ENCODE assay signal across 8 cellular contexts in the genomic region with DNA sequence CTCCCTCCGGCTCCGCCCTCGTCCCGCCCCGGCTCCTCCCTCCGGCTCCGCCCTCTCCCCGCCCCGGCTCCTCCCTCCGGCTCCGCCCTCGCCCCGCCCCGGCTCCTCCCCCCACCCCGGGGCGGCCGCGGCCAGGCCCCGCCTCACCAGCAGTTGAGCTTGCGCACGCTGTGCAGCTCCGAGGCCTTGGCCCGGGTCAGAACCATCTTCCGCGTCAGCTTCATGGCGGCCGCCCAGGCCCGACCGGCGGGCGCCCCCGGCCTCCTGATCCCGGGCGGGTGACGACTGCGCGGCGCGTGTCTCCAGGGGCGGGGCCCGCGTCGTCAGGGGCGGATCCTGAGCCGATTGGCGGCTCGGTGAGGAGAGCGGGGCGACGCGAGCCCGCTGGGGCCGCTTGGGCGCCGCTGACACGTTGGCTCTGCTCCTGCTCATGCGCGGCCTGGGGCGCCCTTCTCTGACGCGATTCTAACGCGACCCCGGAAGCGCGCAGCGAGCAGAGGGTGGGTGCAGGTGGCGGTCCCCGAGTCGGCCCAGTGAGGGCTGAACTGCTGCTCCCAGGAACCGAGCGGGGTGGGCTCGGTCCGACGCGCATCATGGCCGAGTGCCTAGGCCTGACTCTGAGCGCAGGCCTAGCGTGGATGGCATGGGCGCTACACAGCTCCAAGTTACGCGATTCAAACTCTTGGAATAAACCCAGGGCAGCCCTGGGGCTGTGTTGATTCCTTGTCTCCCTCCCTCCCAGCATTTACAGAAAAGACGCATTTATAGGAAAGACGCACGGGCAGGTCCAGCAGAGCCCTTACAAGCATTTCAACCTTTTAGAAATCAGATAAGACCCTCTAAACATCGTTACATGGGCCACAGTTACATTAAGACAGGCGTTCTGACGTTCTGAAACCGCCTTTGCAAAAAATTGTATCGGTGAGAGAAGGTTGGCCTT. TPM values are rescaled to one million over a fixed set of nuclear protein-coding genes. Genes with fewer than 3 reads are reported as not detected.
DNase-seq lines count a peak whose midpoint lies in the region; ATAC-seq and TF ChIP-seq lines count a peak whose summit lies in the region.

A gene (minus strand): TSS at position 420 of the 940 bp plus-strand sequence. CDS start 196 bp downstream, at position 224.

- TF ChIP-seq CTCF in H9 (conservative IDR thresholded peaks at IDR 0.05) (no peak), fibroblast of pulmonary artery (IDR thresholded peaks at IDR 0.05; ENCODE audit: low read length, missing control alignments) (no peak)

- no peak within 1 kb of the TSS for H3T11ph ChIP-seq in H9 (ENCODE audit: low read length)

- H3K36me3 Mint-ChIP-seq in H9 (ENCODE audit: insufficient read depth in 1 of 3, low read depth in 3 of 3): peaks cover 0 to 5% (median 0%) of the 10 kb centered on the region in 3 experiments; a peak in 1 of 7 replicates
- no peaks in the 10 kb centered on the region for H3K36me3 Mint-ChIP-seq in natural killer cell treated with Interleukin-12 subunit alpha and Interleukin-12 subunit beta and Interleukin-15 and Interleukin-18, amount 100 ng/mL, for 72 hours

- no peaks in the 10 kb centered on the region for H3K79me2 ChIP-seq in H9 (ENCODE audit: insufficient read depth, low read length)

- peak within 1 kb of the TSS; percentile 79 to 87 for H3K4me3 Mint-ChIP-seq in H9
- peak within 1 kb of the TSS; percentile 96 for H3K4me3 Mint-ChIP-seq in natural killer cell treated with Interleukin-12 subunit alpha and Interleukin-12 subunit beta and Interleukin-15 and Interleukin-18, amount 100 ng/mL, for 72 hours

- H3K4me1 Mint-ChIP-seq in H9: peaks cover 29 to 40% of the 10 kb centered on the region in 2 experiments
- peaks cover 23 to 27% of the 10 kb centered on the region in 2 donors for H3K4me1 Mint-ChIP-seq in natural killer cell treated with Interleukin-12 subunit alpha and Interleukin-12 subunit beta and Interleukin-15 and Interleukin-18, amount 100 ng/mL, for 72 hours (ENCODE audit: low read depth in 2 of 2)

- H4K91ac ChIP-seq in H9 (ENCODE audit: insufficient read length, low read depth, low read length): no peak within 1 kb of the TSS

- WGBS in H9 (ENCODE audit: extremely low coverage, insufficient read length, low lambda C conversion rate): no CpG with 5 or more reads among the region's 90 CpGs

- peak within 1 kb of the TSS; percentile 90 to 97 (median 94) for H3K27ac Mint-ChIP-seq in H9
- peak within 1 kb of the TSS; percentile 98 to 99 for H3K27ac Mint-ChIP-seq in natural killer cell treated with Interleukin-12 subunit alpha and Interleukin-12 subunit beta and Interleukin-15 and Interleukin-18, amount 100 ng/mL, for 72 hours

- H3K4ac ChIP-seq in H9 (ENCODE audit: low read depth, low read length): no peak within 1 kb of the TSS

- H2BK5ac ChIP-seq in H9 (ENCODE audit: insufficient read length, low read length): no peak within 1 kb of the TSS

- H3K27me3 ChIP-seq in H9 (ENCODE audit: insufficient read depth, low read length): no peaks in the 10 kb centered on the region

- no peaks in the 10 kb centered on the region for H4K20me1 ChIP-seq in H9 (ENCODE audit: control insufficient read depth, insufficient read depth, insufficient read length)

- no peak within 1 kb of the TSS for H2BK20ac ChIP-seq in H9 (ENCODE audit: low read depth, low read length, poor library complexity, severe bottlenecking)

- H3K27me3 Mint-ChIP-seq in H9 (ENCODE audit: low read depth): no peaks in the 10 kb centered on the region
- H3K27me3 Mint-ChIP-seq in natural killer cell treated with Interleukin-12 subunit alpha and Interleukin-12 subunit beta and Interleukin-15 and Interleukin-18, amount 100 ng/mL, for 72 hours: no peaks in the 10 kb centered on the region

- no peaks in the 10 kb centered on the region for H3K79me1 ChIP-seq in H9 (ENCODE audit: insufficient read depth, low read depth, low read length, poor library complexity, severe bottlenecking)

- H3K18ac ChIP-seq in H9 (ENCODE audit: insufficient read length, low read depth, low read length): peak within 1 kb of the TSS; percentile 61

- peak within 1 kb of the TSS; percentile 10 for H3K27ac ChIP-seq in H9 (ENCODE audit: insufficient read length, low read depth, low read length)

- no peak within 1 kb of the TSS for H4K8ac ChIP-seq in H9 (replicated peaks; ENCODE audit: insufficient read length, low read depth, low read length)

- no peak within 1 kb of the TSS for H2BK12ac ChIP-seq in H9 (ENCODE audit: insufficient read length, low read depth, low read length)

- H2BK120ac ChIP-seq in H9 (ENCODE audit: low read depth, low read length, poor library complexity, severe bottlenecking): no peak within 1 kb of the TSS

- peak within 1 kb of the TSS; percentile 96 for H3K4me3 ChIP-seq in fibroblast of pulmonary artery (replicated peaks; ENCODE audit: low read depth, low read length)

- no peak within 1 kb of the TSS for H3K23ac ChIP-seq in H9 (ENCODE audit: insufficient read length, low read depth, low read length)

- no peak within 1 kb of the TSS for H2AK5ac ChIP-seq in H9 (ENCODE audit: insufficient read length, low read length)

- H2BK15ac ChIP-seq in H9 (ENCODE audit: low read depth, low read length): no peak within 1 kb of the TSS

- H3K14ac ChIP-seq in H9 (ENCODE audit: insufficient read depth, low read length): peak within 1 kb of the TSS; percentile 79

- H3K9me3 ChIP-seq in H9 (ENCODE audit: control insufficient read depth, low read depth, low read length): no peaks in the 10 kb centered on the region

- DNase-seq in ELR (ENCODE audit: low read depth): peak; percentile 94
- DNase-seq in H9: peak; percentile 96
- DNase-seq in M059J (ENCODE audit: low read depth): peak; percentile 93
- peak; percentile 93 for DNase-seq in activated T-helper 9 cell treated with anti-CD3 and anti-CD28 coated beads, Interleukin-2, amount 50 U/mL, for 16 hours (ENCODE audit: low read depth)
- peak; percentile 96 for DNase-seq in fibroblast of pulmonary artery (ENCODE audit: low read depth)
- peak; percentile 97 for DNase-seq in natural killer cell treated with Interleukin-12 subunit alpha and Interleukin-12 subunit beta and Interleukin-15 and Interleukin-18, amount 100 ng/mL, for 72 hours (ENCODE audit: low spot score)
- DNase-seq in stimulated activated naive CD4-positive, alpha-beta T cell treated with Interleukin-2 at 50 U/mL for 16 hours (lab: John Stamatoyannopoulos, UW): peak; percentile 91

- no peak within 1 kb of the TSS for H2AFZ ChIP-seq in H9 (ENCODE audit: low read length)

- H3K4me1 ChIP-seq in H9 (ENCODE audit: insufficient read depth, low read length): no peaks in the 10 kb centered on the region

- no peaks in the 10 kb centered on the region for H3K9me3 Mint-ChIP-seq in H9
- H3K9me3 Mint-ChIP-seq in natural killer cell treated with Interleukin-12 subunit alpha and Interleukin-12 subunit beta and Interleukin-15 and Interleukin-18, amount 100 ng/mL, for 72 hours: no peaks in the 10 kb centered on the region

- H4K5ac ChIP-seq in H9 (ENCODE audit: insufficient read length, low read depth, low read length): peak within 1 kb of the TSS; percentile 67

- peaks cover 6% of the 10 kb centered on the region for H3K23me2 ChIP-seq in H9 (ENCODE audit: insufficient read length, low read depth, low read length, poor library complexity, severe bottlenecking)

- H3K9ac ChIP-seq in H9 (ENCODE audit: extremely low read depth, insufficient read length, low read length): peak within 1 kb of the TSS; percentile 72

- ATAC-seq in natural killer cell treated with Interleukin-12 subunit alpha and Interleukin-12 subunit beta and Interleukin-15 and Interleukin-18, amount 100 ng/mL, for 72 hours: peak; percentile 95 to 96

- TF ChIP-seq POLR2A in Raji (IDR thresholded peaks at IDR 0.05; ENCODE audit: insufficient read depth, low read depth, low read length): peak; percentile 97

- H3K56ac ChIP-seq in H9 (ENCODE audit: insufficient read length, low read depth, low read length): no peak within 1 kb of the TSS

- peak within 1 kb of the TSS; percentile 79 for H3K4me2 ChIP-seq in H9 (ENCODE audit: insufficient read depth, insufficient read length, low read length)

RNA-seq across cellular contexts. Expression of the gene that starts here (rescaled TPM):
- 16.9 and 17.0 TPM in 2 replicates for total RNA-seq in H9 (2021)
- 30.5 and 33.4 TPM in 2 replicates for total RNA-seq in M059J (2014; rRNA removed; shearing (Covaris generic))
- 10 to 100 TPM; 19.6 to 28.4 TPM for total RNA-seq in natural killer cell treated with Interleukin-12 subunit alpha and Interleukin-12 subunit beta and Interleukin-15 and Interleukin-18, amount 100 ng/mL, for 72 hours

Comparison
In these comparisons a context has a peak if more than half of its experiments do, and no peak if none do; other contexts are left out.
1. Peak in every context shown above with its lines: DNase-seq, ATAC-seq, H3K4me3 ChIP-seq and H3K27ac ChIP-seq.